ENCODE assay signal across 7 cellular contexts in the genomic region with DNA sequence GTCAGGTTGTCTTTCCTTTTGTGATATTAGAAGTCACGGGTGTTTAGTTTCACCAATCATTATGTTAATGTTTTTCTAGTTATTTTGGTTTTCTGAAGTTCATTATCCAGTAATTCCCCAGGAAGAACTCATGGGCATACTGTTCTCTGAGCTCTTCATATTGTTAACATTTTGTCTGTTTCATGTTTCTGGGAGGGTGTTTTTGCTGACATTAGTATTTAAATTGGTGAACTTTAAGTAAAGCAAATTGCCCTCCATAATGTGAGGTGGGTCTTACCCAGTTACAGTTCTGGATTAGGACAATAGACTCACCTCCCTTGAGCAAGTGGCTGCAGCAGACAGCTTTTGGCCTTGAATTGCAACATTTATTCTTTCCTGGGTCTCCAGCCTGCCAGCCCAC.
"Had no signal": no experiment of that assay in that cellular context is flagged by ENCODE, and none has a peak within 500 bp of the region (broad histone marks: within the 10 kb centered on the region; RNA-seq: fewer than 3 reads in every experiment).

No MANE protein-coding gene starts in this region.

- H3K4me2 ChIP-seq: KMS-11 had no signal

- FAIRE-seq: HTR-8/SVneo had no signal

- H3K27ac ChIP-seq: HL-60, KMS-11 had no signal

- H3K4me3 Mint-ChIP-seq: IgD-negative memory B cell had no signal

- DNase-seq: IMR-90, KBM-7, KG1 had no signal

- H3K9ac ChIP-seq: KMS-11 had no signal

- H3K4me1 Mint-ChIP-seq: IgD-negative memory B cell had no signal

- H3K27ac Mint-ChIP-seq: IgD-negative memory B cell had no signal
